ENCODE assay signal across 13 cellular contexts in the genomic region with DNA sequence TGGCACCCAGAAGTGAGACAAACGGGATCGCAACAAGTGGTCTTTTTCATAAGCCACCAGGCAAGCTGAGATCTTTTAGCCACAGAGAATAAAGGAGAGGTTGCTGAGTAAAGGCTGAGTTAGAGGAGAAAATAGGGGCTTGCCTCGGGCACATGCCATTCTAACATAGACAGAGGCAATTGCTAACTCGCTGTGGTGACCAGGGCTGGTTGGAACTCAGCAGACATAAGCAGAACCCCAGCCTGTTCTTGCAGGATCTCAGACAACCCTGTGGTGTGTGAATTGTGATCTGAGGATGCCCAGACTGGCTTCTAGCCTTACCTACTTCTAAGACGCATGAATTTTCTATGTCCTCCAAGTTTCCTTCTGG.
"Had no signal": no experiment of that assay in that cellular context is flagged by ENCODE, and none has a peak within 500 bp of the region (broad histone marks: within the 10 kb centered on the region; RNA-seq: fewer than 3 reads in every experiment).

No MANE protein-coding gene starts in this region.

- H3K4me3 ChIP-seq: cardiac muscle cell, thoracic aorta, upper lobe of right lung had no signal

- H3K9me3 ChIP-seq: thoracic aorta, upper lobe of right lung had no signal

- DNase-seq: activated B cell treated with CpG ODN at 0.5 μM for 24 hours; activated CD4-positive, alpha-beta memory T cell treated with anti-CD3 and anti-CD28 coated beads, Interleukin-2, amount 10 ng/mL, durations not matched to agents 7 days and 5 days; activated CD4-positive, alpha-beta T cell treated with anti-CD3 and anti-CD28 coated beads for 4 hours; activated CD8-positive, alpha-beta memory T cell treated with anti-CD3 and anti-CD28 coated beads, Interleukin-2, amount 10 ng/mL, durations not matched to agents 7 days and 5 days; effector CD8-positive, alpha-beta T cell; hypothalamus; kidney; right cardiac atrium; stimulated activated CD4-positive, alpha-beta T cell treated with anti-CD3 and anti-CD28 coated beads, Interleukin-2, amount 100 ng/mL, for 48 hours; T-cell; upper lobe of right lung had no signal

- H3K27me3 ChIP-seq: cardiac muscle cell, upper lobe of right lung had no signal

- H3K27ac ChIP-seq: cardiac muscle cell, thoracic aorta, upper lobe of right lung had no signal

- H3K36me3 ChIP-seq: cardiac muscle cell, thoracic aorta, upper lobe of right lung had no signal

- H3K4me1 ChIP-seq: upper lobe of right lung had no signal

- FAIRE-seq: kidney had no signal
